Comparison of ENCODE assay signal across 8 cellular contexts in genomic region chr7:72697066-72697465, GRCh38.
DNase-seq lines count a peak whose midpoint lies in the region; ATAC-seq, FAIRE-seq and TF ChIP-seq lines count a peak whose summit lies in the region.
"Not testable (repeated sequence)": the region's sequence is repeated elsewhere in the genome, so short reads cannot be mapped to it uniquely, and the experiment has no call there.

No MANE protein-coding gene starts in this region.

- not testable (repeated sequence) for H4K20me1 ChIP-seq in GM23338 (replicated peaks; ENCODE audit: insufficient read depth)

- DNase-seq in GM23338 (ENCODE audit: low spot score); mucosa of descending colon: not testable (repeated sequence)
- DNase-seq in fibroblast of mammary gland (ENCODE audit: low read depth) (peak; percentile 5), cardiac muscle cell (ENCODE audit: low read depth in 1 of 2, low spot score in 1 of 2) (peak; percentile 5 to 32), left kidney (ENCODE audit: low read depth, low spot score) (peak; percentile 12), small intestine (peak; percentile 72)

- not testable (repeated sequence) for H3K4me3 Mint-ChIP-seq in GM23338, brain

- H3K4me3 ChIP-seq in GM23338; fibroblast of mammary gland (ENCODE audit: control insufficient read depth, low read depth, low read length); cardiac muscle cell; mucosa of descending colon; small intestine (ENCODE audit: low read depth in 1 of 2, low read length in 2 of 2): not testable (repeated sequence)

- H3F3A ChIP-seq in GM23338 (replicated peaks; ENCODE audit: low read depth) = not testable (repeated sequence)

- H3K4me2 ChIP-seq in GM23338 = not testable (repeated sequence)

- not testable (repeated sequence) for H3K36me3 ChIP-seq in GM23338 (ENCODE audit: insufficient read depth); cardiac muscle cell; mucosa of descending colon (ENCODE audit: low read depth); small intestine (ENCODE audit: control insufficient read depth in 2 of 2, insufficient read depth in 2 of 2, low read length in 2 of 2)

- H2AFZ ChIP-seq in GM23338 = not testable (repeated sequence)

- peaks cover 25% of the 10 kb centered on the region for H3K4me1 Mint-ChIP-seq in GM23338
- H3K4me1 Mint-ChIP-seq in brain = not testable (repeated sequence)

- WGBS in small intestine, 3 donors = 40 to 60% (median 57%) methylated on average over 1 of the region's 1 CpG

- not testable (repeated sequence) for H3K9me2 ChIP-seq in GM23338 (ENCODE audit: insufficient read depth)

- not testable (repeated sequence) for H3K27me3 ChIP-seq in GM23338 (ENCODE audit: insufficient read depth); cardiac muscle cell; small intestine (ENCODE audit: control insufficient read depth in 2 of 2, insufficient read depth in 2 of 2, low read length in 2 of 2)

- peaks cover 27% of the 10 kb centered on the region for H3K36me3 Mint-ChIP-seq in GM23338 (ENCODE audit: low read depth)
- peaks cover 29% of the 10 kb centered on the region for H3K36me3 Mint-ChIP-seq in brain

- not testable (repeated sequence) for H3K9me3 Mint-ChIP-seq in GM23338, brain

- H3K27ac ChIP-seq in GM23338 (ENCODE audit: low read depth) = not testable (repeated sequence)
- H3K27ac ChIP-seq in cardiac muscle cell = peak overlapping the region; percentile 57
- peak overlapping the region in 1 of 2 donors; percentile 41 for H3K27ac ChIP-seq in small intestine (ENCODE audit: low read depth in 1 of 2, low read length in 1 of 2)

- ATAC-seq in GM23338 (peak; percentile 69), SK-N-SH treated with all-trans-retinoic acid at 6 μM for 48 hours (peak; percentile 98), mucosa of descending colon (peak; percentile 55)

- not testable (repeated sequence) for H3K79me2 ChIP-seq in GM23338 (replicated peaks; ENCODE audit: insufficient read depth)

- not testable (repeated sequence) for FAIRE-seq in small intestine (lab: Jason Lieb, UNC)

- intact Hi-C loops in mucosa of descending colon (cut with DNase I, micrococcal nuclease) = not testable (repeated sequence)

- not testable (repeated sequence) for H3K9me3 ChIP-seq in cardiac muscle cell (ENCODE audit: low read depth); mucosa of descending colon; small intestine (ENCODE audit: control insufficient read depth, low read depth)

- not testable (repeated sequence) for H3K27ac Mint-ChIP-seq in GM23338
- peak overlapping the region in 3 of 5 experiments; percentile 2 to 59 (median 39) for H3K27ac Mint-ChIP-seq in brain

- not testable (repeated sequence) for TF ChIP-seq CTCF in GM23338 (conservative IDR thresholded peaks at IDR 0.05; ENCODE audit: low read depth in 2 of 2); brain (conservative IDR thresholded peaks at IDR 0.05); fibroblast of mammary gland (conservative IDR thresholded peaks at IDR 0.05; ENCODE audit: control insufficient read depth, insufficient read depth, low read depth, low read length); cardiac muscle cell (IDR thresholded peaks at IDR 0.05; ENCODE audit: low read depth, low read length); mucosa of descending colon (IDR thresholded peaks at IDR 0.05)

- H3K4me1 ChIP-seq in GM23338 (ENCODE audit: insufficient read depth); mucosa of descending colon (ENCODE audit: low read depth); small intestine (ENCODE audit: control insufficient read depth in 2 of 2, insufficient read depth in 1 of 2, low read depth in 1 of 2, low read length in 1 of 2): not testable (repeated sequence)
- H3K4me1 ChIP-seq in cardiac muscle cell (ENCODE audit: low read depth) = peaks cover 26% of the 10 kb centered on the region

- H3K27me3 Mint-ChIP-seq in GM23338 (ENCODE audit: insufficient read depth, low read depth, poor library complexity); brain: not testable (repeated sequence)
